Comparison of ENCODE assay signal across 25 cellular contexts in the genomic region with DNA sequence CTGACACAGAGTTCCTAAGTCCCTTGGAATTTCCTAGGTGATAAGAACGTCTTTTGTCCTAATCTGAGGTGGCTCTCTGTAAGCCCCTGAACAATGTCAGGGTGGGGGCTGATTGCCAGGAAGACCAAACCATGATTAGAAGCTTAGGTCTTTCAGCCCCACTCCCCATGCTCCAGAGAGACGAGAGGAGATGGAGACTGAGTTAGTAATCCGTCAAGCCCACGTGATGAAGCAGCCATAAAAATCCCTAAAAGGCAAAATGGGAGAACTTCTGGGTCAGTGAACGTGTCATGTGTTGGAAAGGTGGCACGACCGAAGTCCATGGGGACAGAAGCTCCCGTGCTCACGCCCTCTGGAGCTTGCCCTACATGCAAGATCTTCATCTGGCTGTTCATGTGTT.
"Had no signal": no experiment of that assay in that cellular context is flagged by ENCODE, and none has a peak within 500 bp of the region (broad histone marks: within the 10 kb centered on the region; RNA-seq: fewer than 3 reads in every experiment).

No MANE protein-coding gene starts in this region.

- FAIRE-seq: kidney had no signal

- H3K4me3 ChIP-seq: adrenal gland, ascending aorta, esophagus squamous epithelium, prostate gland, right atrium auricular region, stomach, suprapubic skin, transverse colon, uterus had no signal

- H3K9me3 ChIP-seq: adrenal gland, ascending aorta, esophagus squamous epithelium, prostate gland, right atrium auricular region, stomach, suprapubic skin, transverse colon, uterus had no signal

- H3K27ac Mint-ChIP-seq: activated naive CD8-positive, alpha-beta T cell; activated T-cell treated with anti-CD3 and anti-CD28 coated beads, Interleukin-2, amount 50 U/mL, for 24 hours; activated T-helper 2 cell treated with anti-CD3 and anti-CD28 coated beads, Interferon-gamma antibody, Interleukin-2, Interleukin-4, amounts not matched to agents 10 μg/mL and 5 μg/mL and 100 μg/mL, durations not matched to agents 14 hours and 24 hours and 36 hours; memory B cell; naive thymus-derived CD4-positive, alpha-beta T cell; T-helper 1 cell treated with Interleukin-12 subunit alpha and Interleukin-12 subunit beta and Interleukin-4 antibody, amounts not matched to agents 30 μg/mL and 1 μg/mL, for 36 hours; WTC11 had no signal

- H3K36me3 ChIP-seq: adrenal gland, ascending aorta, brain microvascular endothelial cell, esophagus squamous epithelium, prostate gland, right atrium auricular region, stomach, suprapubic skin, transverse colon, uterus had no signal

- H3K4me1 ChIP-seq: adrenal gland, ascending aorta, esophagus squamous epithelium, prostate gland, right atrium auricular region, stomach, suprapubic skin, transverse colon, uterus had no signal

- H3K9me3 Mint-ChIP-seq: activated T-cell treated with anti-CD3 and anti-CD28 coated beads, Interleukin-2, amount 50 U/mL, for 24 hours; activated T-helper 2 cell treated with anti-CD3 and anti-CD28 coated beads, Interferon-gamma antibody, Interleukin-2, Interleukin-4, amounts not matched to agents 10 μg/mL and 5 μg/mL and 100 μg/mL, durations not matched to agents 14 hours and 24 hours and 36 hours; memory B cell; neural crest cell; T-helper 1 cell treated with Interleukin-12 subunit alpha and Interleukin-12 subunit beta and Interleukin-4 antibody, amounts not matched to agents 30 μg/mL and 1 μg/mL, for 36 hours; WTC11 had no signal

- H3K27me3 ChIP-seq: ascending aorta, brain microvascular endothelial cell, esophagus squamous epithelium, right atrium auricular region, stomach, suprapubic skin, uterus had no signal

- ATAC-seq: naive thymus-derived CD4-positive, alpha-beta T cell; WTC11 had no signal

- DNase-seq: activated CD8-positive, alpha-beta memory T cell treated with anti-CD3 and anti-CD28 coated beads, Interleukin-2, amount 50 U/mL, for 4 hours; activated naive CD4-positive, alpha-beta T cell; activated T-cell treated with anti-CD3 and anti-CD28 coated beads, Interleukin-2, amount 50 U/mL, for 24 hours; adrenal gland; central memory CD4-positive, alpha-beta T cell; effector memory CD4-positive, alpha-beta T cell; esophagus squamous epithelium; kidney; naive thymus-derived CD4-positive, alpha-beta T cell; stimulated activated CD4-positive, alpha-beta T cell treated with anti-CD3 and anti-CD28 coated beads, Interleukin-1b, Interleukin-23, amount 100 ng/mL, for 48 hours; stomach; T1000; transverse colon; uterus had no signal

- H3K4me1 Mint-ChIP-seq: memory B cell; naive thymus-derived CD4-positive, alpha-beta T cell had no signal

- H3K4me3 Mint-ChIP-seq: activated naive CD8-positive, alpha-beta T cell; activated T-cell treated with anti-CD3 and anti-CD28 coated beads, Interleukin-2, amount 50 U/mL, for 24 hours; memory B cell; naive thymus-derived CD4-positive, alpha-beta T cell; neural crest cell; T-helper 1 cell treated with Interleukin-12 subunit alpha and Interleukin-12 subunit beta and Interleukin-4 antibody, amounts not matched to agents 30 μg/mL and 1 μg/mL, for 36 hours; WTC11 had no signal

- H3K36me3 Mint-ChIP-seq: activated naive CD8-positive, alpha-beta T cell; memory B cell; WTC11 had no signal

- H3K27ac ChIP-seq: adrenal gland, ascending aorta, brain microvascular endothelial cell, esophagus squamous epithelium, prostate gland, right atrium auricular region, stomach, suprapubic skin, transverse colon, uterus had no signal
